ENCODE assay signal across 12 cellular contexts in genomic region chr9:21236360-21236714, GRCh38. TPM values are rescaled to one million over a fixed set of nuclear protein-coding genes. Genes with fewer than 3 reads are reported as not detected.
"Had no signal": no experiment of that assay in that cellular context is flagged by ENCODE, and none has a peak within 500 bp of the region (broad histone marks: within the 10 kb centered on the region; RNA-seq: fewer than 3 reads in every experiment).

No MANE protein-coding gene starts in this region.

RNA-seq across cellular contexts. Expression of gene IFNA14, which starts 3.5 kb away (rescaled TPM):
- total RNA-seq: activated naive CD4-positive, alpha-beta T cell treated with anti-CD3 and anti-CD28 coated beads, Interleukin-2, amount 50 U/mL, for 72 hours; chondrocyte; esophagus squamous epithelium; heart right ventricle; kidney epithelial cell; left lung; lung microvascular endothelial cell; omental fat pad; posterior vena cava; spleen; thoracic aorta; upper lobe of left lung had no signal

RNA-seq across cellular contexts. Expression of gene IFNA17, which starts 8.3 kb away (rescaled TPM):
- total RNA-seq: activated naive CD4-positive, alpha-beta T cell treated with anti-CD3 and anti-CD28 coated beads, Interleukin-2, amount 50 U/mL, for 72 hours; chondrocyte; esophagus squamous epithelium; heart right ventricle; kidney epithelial cell; left lung; lung microvascular endothelial cell; omental fat pad; posterior vena cava; spleen; thoracic aorta; upper lobe of left lung had no signal

RNA-seq across cellular contexts. Expression of gene IFNA16, which starts 19.2 kb away (rescaled TPM):
- total RNA-seq: activated naive CD4-positive, alpha-beta T cell treated with anti-CD3 and anti-CD28 coated beads, Interleukin-2, amount 50 U/mL, for 72 hours; chondrocyte; esophagus squamous epithelium; heart right ventricle; kidney epithelial cell; left lung; lung microvascular endothelial cell; omental fat pad; posterior vena cava; spleen; thoracic aorta; upper lobe of left lung had no signal

RNA-seq across cellular contexts. Expression of gene IFNA10, which starts 29.4 kb away (rescaled TPM):
- total RNA-seq: activated naive CD4-positive, alpha-beta T cell treated with anti-CD3 and anti-CD28 coated beads, Interleukin-2, amount 50 U/mL, for 72 hours; chondrocyte; esophagus squamous epithelium; heart right ventricle; kidney epithelial cell; left lung; lung microvascular endothelial cell; omental fat pad; posterior vena cava; spleen; thoracic aorta; upper lobe of left lung had no signal

RNA-seq across cellular contexts. Expression of gene IFNA7, which starts 34.3 kb away (rescaled TPM):
- total RNA-seq: activated naive CD4-positive, alpha-beta T cell treated with anti-CD3 and anti-CD28 coated beads, Interleukin-2, amount 50 U/mL, for 72 hours; chondrocyte; esophagus squamous epithelium; heart right ventricle; kidney epithelial cell; left lung; lung microvascular endothelial cell; omental fat pad; posterior vena cava; spleen; thoracic aorta; upper lobe of left lung had no signal
